ENCODE assay signal across 26 cellular contexts in genomic region chr2:163607630-163608029, GRCh38.
DNase-seq lines count a peak whose midpoint lies in the region; ATAC-seq, FAIRE-seq and TF ChIP-seq lines count a peak whose summit lies in the region.
"Had no signal": no experiment of that assay in that cellular context is flagged by ENCODE, and none has a peak within 500 bp of the region (broad histone marks: within the 10 kb centered on the region; RNA-seq: fewer than 3 reads in every experiment).

No MANE protein-coding gene starts in this region.

- H3K27me3 Mint-ChIP-seq in osteocyte (ENCODE audit: unreplicated experiment) = no peaks in the 10 kb centered on the region
- H3K27me3 Mint-ChIP-seq: CD4-positive, alpha-beta memory T cell; CD4-positive, CD25-positive, alpha-beta regulatory T cell had no signal

- DNase-seq in Right ventricle myocardium superior = no peak
- DNase-seq in cardiac septum (ENCODE audit: low spot score) = no peak
- peak; percentile 44 for DNase-seq in NCI-H69 (lab: John Stamatoyannopoulos, UW)
- no peak for DNase-seq in osteocyte (ENCODE audit: extremely low spot score, unreplicated experiment)
- no peak for DNase-seq in T-helper 1 cell
- DNase-seq in SW 1271 (lab: John Stamatoyannopoulos, UW) = no peak
- DNase-seq: 8988T; ACHN; BE2C; C1 segment of cervical spinal cord; CD4-positive, alpha-beta memory T cell; CD4-positive, CD25-positive, alpha-beta regulatory T cell; CD8-positive, alpha-beta memory T cell; COR-L47; DMS 273 treated with DMSO at 0.1 percent for 48 hours; DMS153; DMS53; DMS79; DND-41; EL; GF-D8 had no signal

- no peak for TF ChIP-seq CTCF in osteocyte (IDR thresholded peaks at IDR 0.05)

- H3K27ac Mint-ChIP-seq in osteocyte (ENCODE audit: unreplicated experiment) = peak overlapping the region; percentile 93
- H3K27ac Mint-ChIP-seq: CD14-positive monocyte; CD4-positive, alpha-beta memory T cell; CD4-positive, CD25-positive, alpha-beta regulatory T cell; CD8-positive, alpha-beta memory T cell had no signal

- ATAC-seq in Right ventricle myocardium superior (ENCODE audit: poor library complexity) = peak; percentile 55

- no peaks in the 10 kb centered on the region for H3K9me3 Mint-ChIP-seq in osteocyte (ENCODE audit: unreplicated experiment)

- H3K36me3 Mint-ChIP-seq in osteocyte (ENCODE audit: unreplicated experiment) = peaks cover 39% of the 10 kb centered on the region
- H3K36me3 Mint-ChIP-seq: CD14-positive monocyte; CD4-positive, alpha-beta memory T cell; CD4-positive, CD25-positive, alpha-beta regulatory T cell; CD8-positive, alpha-beta memory T cell had no signal

- H3K4me1 Mint-ChIP-seq in osteocyte (ENCODE audit: unreplicated experiment) = peaks cover 61% of the 10 kb centered on the region
- H3K4me1 Mint-ChIP-seq: CD14-positive monocyte; CD4-positive, alpha-beta memory T cell; CD4-positive, CD25-positive, alpha-beta regulatory T cell; CD8-positive, alpha-beta memory T cell had no signal

- H3K4me3 Mint-ChIP-seq in osteocyte (ENCODE audit: unreplicated experiment) = no peak overlapping the region
- H3K4me3 Mint-ChIP-seq: CD14-positive monocyte; CD4-positive, alpha-beta memory T cell; CD4-positive, CD25-positive, alpha-beta regulatory T cell; CD8-positive, alpha-beta memory T cell had no signal

- FAIRE-seq in G401.6 (lab: Jason Lieb, UNC) = peak; percentile 28
- FAIRE-seq: A204.1, GM12891, GM19239 had no signal

- intact Hi-C loops in Right ventricle myocardium superior (cut with DNase I) = loop anchor here (10.0 kb wide), 1 partner anchor 127 kb away; the partner anchor contains the start of gene FIGN
- intact Hi-C loops in cardiac septum (cut with DNase I) = loop anchor here (10.0 kb wide), 2 partner anchors 127 to 263 kb away; partner anchors contain the start of gene FIGN
